ENCODE assay signal across 15 cellular contexts in the genomic region with DNA sequence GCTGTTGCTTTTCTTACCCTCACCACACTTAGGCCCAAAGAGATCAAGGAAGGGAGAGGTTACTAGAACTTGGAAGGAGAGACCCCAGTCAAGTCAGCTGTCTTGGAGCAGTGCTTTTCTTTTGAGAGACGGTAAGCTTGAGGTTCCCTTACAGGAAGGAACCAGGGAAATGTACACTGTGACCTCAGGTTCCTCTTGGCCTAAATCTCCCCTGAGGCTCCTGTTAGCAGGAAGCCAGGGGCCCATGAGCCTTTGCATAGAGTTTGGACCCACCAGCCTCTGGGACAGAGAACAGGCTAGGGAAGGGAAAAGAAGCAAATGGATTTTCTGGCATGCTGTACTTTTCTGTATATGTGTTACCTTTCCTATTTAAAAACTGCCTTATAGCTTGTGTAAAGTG. TPM values are rescaled to one million over a fixed set of nuclear protein-coding genes. Genes with fewer than 3 reads are reported as not detected.
DNase-seq lines count a peak whose midpoint lies in the region; ATAC-seq and TF ChIP-seq lines count a peak whose summit lies in the region.
"Had no signal": no experiment of that assay in that cellular context is flagged by ENCODE, and none has a peak within 500 bp of the region (broad histone marks: within the 10 kb centered on the region; RNA-seq: fewer than 3 reads in every experiment).

No MANE protein-coding gene starts in this region.

- no peak overlapping the region for H3K4me3 ChIP-seq in spleen
- H3K4me3 ChIP-seq: uterus had no signal

- peak overlapping the region in 1 of 2 donors; percentile 23 for H3K4me3 Mint-ChIP-seq in activated T-cell treated with anti-CD3 and anti-CD28 coated beads, Interleukin-2, amount 50 U/mL, for 72 hours
- H3K4me3 Mint-ChIP-seq in activated naive CD8-positive, alpha-beta T cell treated with anti-CD3 and anti-CD28 coated beads, Interleukin-2, amount 10 ng/mL, durations not matched to agents 7 days and 5 days = no peak overlapping the region

- H3K9me3 Mint-ChIP-seq in activated T-cell treated with anti-CD3 and anti-CD28 coated beads, Interleukin-2, amount 50 U/mL, for 72 hours = no peaks in the 10 kb centered on the region
- H3K9me3 Mint-ChIP-seq in activated naive CD8-positive, alpha-beta T cell treated with anti-CD3 and anti-CD28 coated beads, Interleukin-2, amount 10 ng/mL, durations not matched to agents 7 days and 5 days = no peaks in the 10 kb centered on the region

- H3K27me3 ChIP-seq in spleen (replicated peaks in 1 of 7) = no peaks in the 10 kb centered on the region
- H3K27me3 ChIP-seq: brain microvascular endothelial cell, uterus had no signal

- H3K4me1 Mint-ChIP-seq in activated T-cell treated with anti-CD3 and anti-CD28 coated beads, Interleukin-2, amount 50 U/mL, for 72 hours (ENCODE audit: low read depth) = peaks cover 74% of the 10 kb centered on the region
- H3K4me1 Mint-ChIP-seq in activated naive CD8-positive, alpha-beta T cell treated with anti-CD3 and anti-CD28 coated beads, Interleukin-2, amount 10 ng/mL, durations not matched to agents 7 days and 5 days = peaks cover 52% of the 10 kb centered on the region

- H3K36me3 Mint-ChIP-seq in activated T-cell treated with anti-CD3 and anti-CD28 coated beads, Interleukin-2, amount 50 U/mL, for 72 hours (ENCODE audit: insufficient read depth in 2 of 2) = peaks cover 6 to 15% of the 10 kb centered on the region in 2 donors
- H3K36me3 Mint-ChIP-seq in activated naive CD8-positive, alpha-beta T cell treated with anti-CD3 and anti-CD28 coated beads, Interleukin-2, amount 10 ng/mL, durations not matched to agents 7 days and 5 days = peaks cover 12% of the 10 kb centered on the region

- 0 to 17% (median 7%) methylated on average over 1 of the region's 1 CpG for WGBS in spleen, 5 donors

- no peaks in the 10 kb centered on the region for H3K27me3 Mint-ChIP-seq in activated T-cell treated with anti-CD3 and anti-CD28 coated beads, Interleukin-2, amount 50 U/mL, for 72 hours (ENCODE audit: low read depth)
- no peaks in the 10 kb centered on the region for H3K27me3 Mint-ChIP-seq in activated naive CD8-positive, alpha-beta T cell treated with anti-CD3 and anti-CD28 coated beads, Interleukin-2, amount 10 ng/mL, durations not matched to agents 7 days and 5 days
- H3K27me3 Mint-ChIP-seq: progenitor cell of endocrine pancreas had no signal

- H3K36me3 ChIP-seq in spleen = peaks cover 0 to 18% (median 8%) of the 10 kb centered on the region in 6 donors
- H3K36me3 ChIP-seq: brain microvascular endothelial cell, uterus had no signal

- H3K27ac Mint-ChIP-seq in activated T-cell treated with anti-CD3 and anti-CD28 coated beads, Interleukin-2, amount 50 U/mL, for 72 hours = peak overlapping the region; percentile 44
- H3K27ac Mint-ChIP-seq in activated naive CD8-positive, alpha-beta T cell treated with anti-CD3 and anti-CD28 coated beads, Interleukin-2, amount 10 ng/mL, durations not matched to agents 7 days and 5 days = peak overlapping the region; percentile 71
- H3K27ac Mint-ChIP-seq: progenitor cell of endocrine pancreas had no signal

- H3K27ac ChIP-seq in spleen = peak overlapping the region in 5 of 8 donors; percentile 29 to 71 (median 41)
- H3K27ac ChIP-seq: brain microvascular endothelial cell, uterus, WERI-Rb-1 had no signal

- POLR2A ChIA-PET in activated naive CD8-positive, alpha-beta T cell treated with anti-CD3 and anti-CD28 coated beads, Interleukin-2, amount 10 ng/mL, durations not matched to agents 7 days and 5 days (lab: Charles Lee) = interaction anchor here (1.3 to 3.0 kb wide), 5 partner anchors 45 to 87 kb away, joined by 3 to 37 read pairs (median 6); partner anchors contain the start of gene UBAC2

- no peak for TF ChIP-seq POLR2A in spleen (IDR thresholded peaks at IDR 0.05)

- peaks cover 19 to 78% (median 55%) of the 10 kb centered on the region in 6 donors for H3K4me1 ChIP-seq in spleen
- H3K4me1 ChIP-seq: uterus had no signal

- no peak for DNase-seq in activated T-cell treated with anti-CD3 and anti-CD28 coated beads, Interleukin-2, amount 50 U/mL, for 72 hours
- DNase-seq in activated T-cell treated with anti-CD3 and anti-CD28 coated beads, Interleukin-2, amount 50 U/mL, for 1 hour = no peak
- DNase-seq in Kasumi-1 (lab: John Stamatoyannopoulos, UW) (peak; percentile 55 to 65), spleen (no peak), amygdala (lab: John Stamatoyannopoulos, UW) (no peak)
- DNase-seq in activated naive CD8-positive, alpha-beta T cell treated with anti-CD3 and anti-CD28 coated beads, Interleukin-2, amount 10 ng/mL, durations not matched to agents 7 days and 5 days = no peak
- DNase-seq in stimulated activated CD4-positive, alpha-beta T cell treated with anti-CD3 and anti-CD28 coated beads, Interleukin-1b, Interleukin-23, amount 100 ng/mL, for 48 hours = no peak
- DNase-seq: brain microvascular endothelial cell, NCI-H146, NCI-H69, SHP77 treated with DMSO at 0.1 percent for 48 hours, uterus, WERI-Rb-1 had no signal

- ATAC-seq in activated T-cell treated with anti-CD3 and anti-CD28 coated beads, Interleukin-2, amount 50 U/mL, for 72 hours (replicated peaks in 1 of 2) = no peak
- peak; percentile 39 for ATAC-seq in activated naive CD8-positive, alpha-beta T cell treated with anti-CD3 and anti-CD28 coated beads, Interleukin-2, amount 10 ng/mL, durations not matched to agents 7 days and 5 days (ENCODE audit: low read depth)
- no peak for ATAC-seq in HG02571 (IDR thresholded peaks at IDR 0.05; ENCODE audit: unreplicated experiment)

- intact Hi-C loops in spleen (cut with DNase I; ENCODE audit: low total_unique reads) = no loop called here

- TF ChIP-seq CTCF in spleen (IDR thresholded peaks at IDR 0.05 in 8 of 11, conservative IDR thresholded peaks at IDR 0.05 in 3 of 11) = no peak

- H3K9me3 ChIP-seq in spleen = no peaks in the 10 kb centered on the region
- H3K9me3 ChIP-seq: uterus had no signal

RNA-seq across cellular contexts. Expression of gene GPR18, which starts 5.9 kb away (rescaled TPM):
- total RNA-seq in activated T-cell treated with anti-CD3 and anti-CD28 coated beads, Interleukin-2, amount 50 U/mL, for 72 hours = 10 to 100 TPM; 12.4 to 17.3 TPM
- 10 to 100 TPM; 25.5 to 25.9 TPM for total RNA-seq in activated naive CD8-positive, alpha-beta T cell treated with anti-CD3 and anti-CD28 coated beads, Interleukin-2, amount 10 ng/mL, durations not matched to agents 7 days and 5 days
- total RNA-seq in spleen = 10 to 100 TPM in 6 of 7 donors, 1 to 10 TPM in 1; 9.6 to 21.8 (median 15.3) TPM
- 10 to 100 TPM; 25.6 to 33.9 (median 29.4) TPM for polyA plus RNA-seq in spleen
- total RNA-seq: progenitor cell of endocrine pancreas had no signal

RNA-seq across cellular contexts. Expression of gene GPR183, which starts 43.1 kb away (rescaled TPM):
- 10 to 100 TPM; 32.8 to 57.5 TPM for total RNA-seq in activated T-cell treated with anti-CD3 and anti-CD28 coated beads, Interleukin-2, amount 50 U/mL, for 72 hours
- 10 to 100 TPM; 36.4 to 44.9 TPM for total RNA-seq in activated naive CD8-positive, alpha-beta T cell treated with anti-CD3 and anti-CD28 coated beads, Interleukin-2, amount 10 ng/mL, durations not matched to agents 7 days and 5 days
- total RNA-seq in spleen = 10 to 100 TPM; 29.1 to 83.6 (median 53.4) TPM
- 10 to 100 TPM; 56.0 to 68.0 (median 60.6) TPM for polyA plus RNA-seq in spleen
- total RNA-seq: progenitor cell of endocrine pancreas had no signal

Comparison
In these comparisons a context has a peak if more than half of its experiments do, and no peak if none do; other contexts are left out.
1. DNase-seq: peak in Kasumi-1 (2 of 2); none in activated T-cell treated with anti-CD3 and anti-CD28 coated beads, Interleukin-2, amount 50 U/mL, for 72 hours (0 of 2), activated T-cell treated with anti-CD3 and anti-CD28 coated beads, Interleukin-2, amount 50 U/mL, for 1 hour (single experiment), activated naive CD8-positive, alpha-beta T cell treated with anti-CD3 and anti-CD28 coated beads, Interleukin-2, amount 10 ng/mL, durations not matched to agents 7 days and 5 days (single experiment), spleen (single experiment), amygdala (0 of 56) and stimulated activated CD4-positive, alpha-beta T cell treated with anti-CD3 and anti-CD28 coated beads, Interleukin-1b, Interleukin-23, amount 100 ng/mL, for 48 hours (single experiment).